ENCODE assay signal across 18 cellular contexts in the genomic region with DNA sequence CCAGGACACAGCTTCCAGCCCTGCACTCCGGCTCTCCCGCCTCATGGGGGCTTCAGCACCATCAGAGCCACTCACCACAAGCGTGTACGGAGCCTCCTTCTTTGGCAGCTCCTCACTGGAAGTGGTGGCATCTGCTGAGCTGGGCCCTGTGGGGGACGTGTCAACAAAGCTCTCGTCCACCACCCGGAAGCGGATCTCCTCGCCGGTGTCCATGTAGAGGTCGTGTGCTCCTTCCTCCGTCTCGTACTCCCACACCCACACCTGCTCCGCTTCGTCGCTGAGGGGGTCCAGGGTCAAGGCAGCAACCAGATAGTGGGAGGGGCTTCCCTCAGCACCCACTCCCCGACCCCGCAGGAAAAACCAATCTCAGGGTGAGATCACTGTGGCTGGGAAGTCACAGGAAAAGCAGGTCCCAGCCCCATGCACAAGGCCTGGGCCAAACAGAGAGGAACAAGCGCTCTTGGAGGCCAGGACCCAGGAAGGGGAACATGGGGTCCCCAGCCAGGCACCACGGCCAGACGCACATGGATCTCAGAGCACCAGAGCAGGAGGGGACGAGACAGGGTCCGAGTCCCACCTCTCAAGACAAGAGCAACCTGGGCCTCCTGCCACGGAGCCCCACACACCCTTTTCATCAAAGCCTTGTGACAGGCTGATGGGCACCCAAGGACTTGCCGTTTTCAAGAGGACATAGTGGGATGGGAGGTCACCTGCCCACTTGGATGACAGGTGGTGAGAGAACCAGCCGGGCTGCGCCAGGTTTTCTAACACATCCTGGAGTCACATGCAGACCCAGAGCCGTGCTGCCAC. TPM values are rescaled to one million over a fixed set of nuclear protein-coding genes. Genes with fewer than 3 reads are reported as not detected.
DNase-seq lines count a peak whose midpoint lies in the region; TF ChIP-seq lines count a peak whose summit lies in the region.
"Had no signal": no experiment of that assay in that cellular context is flagged by ENCODE, and none has a peak within 500 bp of the region (broad histone marks: within the 10 kb centered on the region; RNA-seq: fewer than 3 reads in every experiment).

No MANE protein-coding gene starts in this region.

- H3K9me3 ChIP-seq in left ventricle myocardium inferior (replicated peaks) (no peaks in the 10 kb centered on the region), spleen (no peaks in the 10 kb centered on the region), A673 (ENCODE audit: low read depth, low read length, poor library complexity, severe bottlenecking) (no peaks in the 10 kb centered on the region)
- H3K9me3 ChIP-seq: breast epithelium, uterus had no signal

- 83 to 93% (median 90%) methylated on average over 24 to 28 of the region's 28 CpGs for WGBS in spleen, 5 donors

- H3K4me3 ChIP-seq in left ventricle myocardium inferior (no peak overlapping the region), spleen (no peak overlapping the region), A673 (ENCODE audit: low read depth, low read length, poor library complexity, severe bottlenecking) (no peak overlapping the region)
- H3K4me3 ChIP-seq: breast epithelium, uterus had no signal

- no peaks in the 10 kb centered on the region for H3K9me3 Mint-ChIP-seq in brain
- H3K9me3 Mint-ChIP-seq: activated CD8-positive, alpha-beta T cell treated with anti-CD3 and anti-CD28 coated beads for 36 hours had no signal

- H3K27me3 ChIP-seq in left ventricle myocardium inferior (ENCODE audit: low read depth) = no peaks in the 10 kb centered on the region
- H3K27me3 ChIP-seq in spleen (replicated peaks in 1 of 7) = no peaks in the 10 kb centered on the region
- no peaks in the 10 kb centered on the region for H3K27me3 ChIP-seq in A673 (replicated peaks; ENCODE audit: insufficient read depth, low read depth, low read length, poor library complexity)
- H3K27me3 ChIP-seq: breast epithelium, uterus had no signal

- H3K4me1 ChIP-seq in left ventricle myocardium inferior (peaks cover 55% of the 10 kb centered on the region), spleen (peaks cover 5 to 25% (median 17%) of the 10 kb centered on the region in 6 donors), A673 (ENCODE audit: insufficient read depth, low read length, poor library complexity, severe bottlenecking) (no peaks in the 10 kb centered on the region)

- H3K27me3 Mint-ChIP-seq in brain = peaks cover 4% of the 10 kb centered on the region
- H3K27me3 Mint-ChIP-seq: activated CD8-positive, alpha-beta T cell treated with anti-CD3 and anti-CD28 coated beads for 36 hours had no signal

- DNase-seq in left ventricle myocardium inferior = no peak
- no peak for DNase-seq in spleen
- no peak for DNase-seq in NCI-H446 treated with DMSO at 0.1 percent for 48 hours (lab: John Stamatoyannopoulos, UW)
- no peak for DNase-seq in NCI-H2029 treated with DMSO at 0.1 percent for 48 hours (lab: John Stamatoyannopoulos, UW)
- no peak for DNase-seq in A673 (ENCODE audit: low spot score)
- DNase-seq: activated CD8-positive, alpha-beta T cell treated with anti-CD3 and anti-CD28 coated beads for 36 hours; HCEC 1CT; kidney; midbrain; NCI-H2081 treated with DMSO at 0.1 percent for 48 hours; NCI-H524; SHP77; stimulated activated naive CD4-positive, alpha-beta T cell treated with Interleukin-2 at 50 U/mL for 16 hours; uterus had no signal

- H3K27ac ChIP-seq in left ventricle myocardium inferior (replicated peaks) (peak overlapping the region; percentile 77), spleen (peak overlapping the region in 5 of 8 donors; percentile 25 to 53 (median 36)), A673 (ENCODE audit: low read depth, low read length, poor library complexity, severe bottlenecking) (no peak overlapping the region)
- H3K27ac ChIP-seq: uterus had no signal

- TF ChIP-seq POLR2A in GM18951 (IDR thresholded peaks at IDR 0.05; ENCODE audit: extremely low read depth, insufficient read depth, insufficient read length) = peak; percentile 10
- TF ChIP-seq POLR2A in spleen (IDR thresholded peaks at IDR 0.05) = no peak

- H3K27ac Mint-ChIP-seq in brain = peak overlapping the region in 4 of 5 experiments; percentile 38 to 89 (median 54)
- H3K27ac Mint-ChIP-seq: activated CD8-positive, alpha-beta T cell treated with anti-CD3 and anti-CD28 coated beads for 36 hours had no signal

- intact Hi-C loops in left ventricle myocardium inferior (cut with micrococcal nuclease) (no loop called here), spleen (cut with DNase I; ENCODE audit: low total_unique reads) (no loop called here), A673 (cut with micrococcal nuclease; ENCODE audit: unreplicated experiment) (loop anchor here (5.0 kb wide), 1 partner anchor 129 kb away; no protein-coding TSS in a partner anchor)

- POLR2A ChIA-PET in A673 (lab: Charles Lee; ENCODE audit: low non-redundant PET) = no interaction called here

- TF ChIP-seq CTCF in brain (conservative IDR thresholded peaks at IDR 0.05) (no peak), left ventricle myocardium inferior (IDR thresholded peaks at IDR 0.05; ENCODE audit: borderline replicate concordance) (no peak), spleen (IDR thresholded peaks at IDR 0.05 in 8 of 11, conservative IDR thresholded peaks at IDR 0.05 in 3 of 11) (no peak), A673 (conservative IDR thresholded peaks at IDR 0.05; ENCODE audit: low read depth, low read length) (no peak)

- BruUV-seq in A673 (replicated peaks; lab: Mats Ljungman, UMichigan) = no TSS peak

- in situ Hi-C loops in GM18951 (cut with MboI; ENCODE audit: low sequenced_read_pairs, unreplicated experiment) = loop anchor here (5.0 kb wide), 1 partner anchor 129 kb away; no protein-coding TSS in a partner anchor

- CTCF ChIA-PET in A673 (lab: Charles Lee) = no interaction called here

- peaks cover 54% of the 10 kb centered on the region for H3K36me3 ChIP-seq in left ventricle myocardium inferior
- H3K36me3 ChIP-seq in spleen = peaks cover 0 to 100% (median 72%) of the 10 kb centered on the region in 6 donors
- H3K36me3 ChIP-seq in A673 (ENCODE audit: insufficient read depth, low read length, poor library complexity, severe bottlenecking) = peaks cover 86% of the 10 kb centered on the region
- H3K36me3 ChIP-seq: uterus had no signal

- no peaks in the 10 kb centered on the region for H3K4me1 Mint-ChIP-seq in brain

- H3K36me3 Mint-ChIP-seq in brain = peaks cover 35% of the 10 kb centered on the region

- H3K4me3 Mint-ChIP-seq in brain = no peak overlapping the region
- H3K4me3 Mint-ChIP-seq: activated CD8-positive, alpha-beta T cell treated with anti-CD3 and anti-CD28 coated beads for 36 hours had no signal

RNA-seq across cellular contexts. Expression of a gene that starts 13.5 kb away (rescaled TPM):
- polyA plus RNA-seq in brain (ENCODE audit: insufficient read depth, low read depth, low replicate concordance) = 39.3 TPM
- 15.8 TPM for total RNA-seq in left ventricle myocardium inferior
- 10 to 100 TPM; 14.4 to 30.9 (median 22.4) TPM for total RNA-seq in spleen
- polyA plus RNA-seq in spleen = 10 to 100 TPM; 12.6 to 24.3 (median 14.6) TPM
- total RNA-seq in A673 (2021) = 79.5 and 92.1 TPM in 2 replicates

RNA-seq across cellular contexts. Expression of a gene that starts 30.0 kb away (rescaled TPM):
- polyA plus RNA-seq in brain (ENCODE audit: insufficient read depth, low read depth, low replicate concordance) (9.6 TPM), spleen (under 1 TPM; 0.37 to 0.73 (median 0.58) TPM)
- total RNA-seq in left ventricle myocardium inferior (301 TPM), spleen (under 1 TPM in 4 of 7 donors, not detected in 3; 0.19 to 0.73 (median 0.28) TPM), A673 (2021) (1.8 and 2.6 TPM in 2 replicates)
- total RNA-seq: activated CD8-positive, alpha-beta T cell treated with anti-CD3 and anti-CD28 coated beads for 36 hours; T-helper 1 cell treated with Interleukin-12 subunit alpha and Interleukin-12 subunit beta and Interleukin-4 antibody, amounts not matched to agents 30 ng/mL and 1 ng/mL, for 36 hours had no signal

RNA-seq across cellular contexts. Expression of a gene that starts 58.8 kb away (rescaled TPM):
- polyA plus RNA-seq in brain (ENCODE audit: insufficient read depth, low read depth, low replicate concordance) (65.2 TPM), spleen (10 to 100 TPM; 18.9 to 20.2 (median 20.2) TPM)
- total RNA-seq in left ventricle myocardium inferior (18.4 TPM), spleen (10 to 100 TPM; 15.1 to 25.0 (median 15.9) TPM), A673 (2021) (26.8 and 30.5 TPM in 2 replicates)

Comparison
In these comparisons a context has a peak if more than half of its experiments do, and no peak if none do; other contexts are left out.
1. RNA of a gene that starts 30.0 kb away (total RNA-seq): 301 TPM in left ventricle myocardium inferior (single experiment); 1.8 to 2.6 TPM in A673 and 0.19 to 0.73 TPM in spleen; every median in the first group is over 10 times any median in the second.